12 cellular contexts compared by ENCODE assay signal in genomic region chr11:33801821-33802413, GRCh38. TPM values are rescaled to one million over a fixed set of nuclear protein-coding genes. Genes with fewer than 3 reads are reported as not detected.
A peak's percentile ranks its signal among the peaks of the same experiment; 100 is the strongest.
DNase-seq lines count a peak whose midpoint lies in the region; ATAC-seq and TF ChIP-seq lines count a peak whose summit lies in the region.
"Had no signal": no experiment of that assay in that cellular context is flagged by ENCODE, and none has a peak within 500 bp of the region (broad histone marks: within the 10 kb centered on the region; RNA-seq: fewer than 3 reads in every experiment).

No MANE protein-coding gene starts in this region.

- no peaks in the 10 kb centered on the region for H3K9me3 ChIP-seq in vagina

- peaks cover 76% of the 10 kb centered on the region for H3K27me3 Mint-ChIP-seq in activated T-cell treated with anti-CD3 and anti-CD28 coated beads, Interleukin-2, amount 50 U/mL, for 72 hours (ENCODE audit: low read depth)

- H3K4me1 Mint-ChIP-seq in activated T-cell treated with anti-CD3 and anti-CD28 coated beads, Interleukin-2, amount 50 U/mL, for 72 hours (ENCODE audit: low read depth) = peaks cover 6% of the 10 kb centered on the region

- H3K27ac ChIP-seq in vagina = no peak overlapping the region

- H3K4me3 Mint-ChIP-seq in activated T-cell treated with anti-CD3 and anti-CD28 coated beads, Interleukin-2, amount 50 U/mL, for 72 hours = peak overlapping the region in 1 of 2 donors; percentile 21
- H3K4me3 Mint-ChIP-seq: activated B cell treated with CpG ODN at 0.5 μM for 24 hours; CD8-positive, alpha-beta T cell; stimulated activated naive CD8-positive, alpha-beta T cell treated with anti-CD3 and anti-CD28 coated beads, Interleukin-15, Interleukin-2, amounts not matched to agents 100 ng/mL and 50 ng/mL, for 24 hours had no signal

- H3K36me3 ChIP-seq in kidney epithelial cell (ENCODE audit: control insufficient read depth, insufficient read depth, low read length) = no peaks in the 10 kb centered on the region
- H3K36me3 ChIP-seq in vagina = no peaks in the 10 kb centered on the region

- no peaks in the 10 kb centered on the region for H3K9me3 Mint-ChIP-seq in activated T-cell treated with anti-CD3 and anti-CD28 coated beads, Interleukin-2, amount 50 U/mL, for 72 hours
- H3K9me3 Mint-ChIP-seq: activated B cell treated with CpG ODN at 0.5 μM for 24 hours; CD8-positive, alpha-beta T cell; stimulated activated naive CD8-positive, alpha-beta T cell treated with anti-CD3 and anti-CD28 coated beads, Interleukin-15, Interleukin-2, amounts not matched to agents 100 ng/mL and 50 ng/mL, for 24 hours had no signal

- no peak overlapping the region for H3K27ac Mint-ChIP-seq in activated T-cell treated with anti-CD3 and anti-CD28 coated beads, Interleukin-2, amount 50 U/mL, for 72 hours
- H3K27ac Mint-ChIP-seq: activated B cell treated with CpG ODN at 0.5 μM for 24 hours; CD8-positive, alpha-beta T cell; stimulated activated naive CD8-positive, alpha-beta T cell treated with anti-CD3 and anti-CD28 coated beads, Interleukin-15, Interleukin-2, amounts not matched to agents 100 ng/mL and 50 ng/mL, for 24 hours had no signal

- no peak for TF ChIP-seq POLR2A in vagina (IDR thresholded peaks at IDR 0.05)

- no peaks in the 10 kb centered on the region for H3K27me3 ChIP-seq in kidney epithelial cell (ENCODE audit: control insufficient read depth, insufficient read depth, low read length)
- peaks cover 5% of the 10 kb centered on the region for H3K27me3 ChIP-seq in vagina

- ATAC-seq in activated T-cell treated with anti-CD3 and anti-CD28 coated beads, Interleukin-2, amount 50 U/mL, for 72 hours (replicated peaks in 1 of 2) = peak; percentile 15 to 25
- ATAC-seq in GM21576 (IDR thresholded peaks at IDR 0.05; ENCODE audit: unreplicated experiment) = no peak

- TF ChIP-seq CTCF in astrocyte of the cerebellum (IDR thresholded peaks at IDR 0.05; ENCODE audit: low read depth, low read length, missing control alignments) (no peak), kidney epithelial cell (IDR thresholded peaks at IDR 0.05; ENCODE audit: insufficient read depth, low read length, poor library complexity, severe bottlenecking) (no peak), vagina (IDR thresholded peaks at IDR 0.05) (no peak), GM13976 (IDR thresholded peaks at IDR 0.05; ENCODE audit: borderline replicate concordance, control extremely low read depth, extremely low read depth, insufficient read depth, missing control alignments) (no peak)

- no peaks in the 10 kb centered on the region for H3K36me3 Mint-ChIP-seq in activated T-cell treated with anti-CD3 and anti-CD28 coated beads, Interleukin-2, amount 50 U/mL, for 72 hours (ENCODE audit: insufficient read depth in 2 of 2)
- H3K36me3 Mint-ChIP-seq: CD8-positive, alpha-beta T cell had no signal

- H3K4me1 ChIP-seq in vagina = peaks cover 10% of the 10 kb centered on the region

- intact Hi-C loops in vagina (cut with DNase I) = no loop called here

- no peak for DNase-seq in activated T-cell treated with anti-CD3 and anti-CD28 coated beads, Interleukin-2, amount 50 U/mL, for 72 hours
- DNase-seq in activated T-cell treated with anti-CD3 and anti-CD28 coated beads, Interleukin-2, amount 50 U/mL, for 1 hour = no peak
- no peak for DNase-seq in astrocyte of the cerebellum (ENCODE audit: low read depth)
- DNase-seq in kidney epithelial cell (ENCODE audit: low read depth) = no peak
- no peak for DNase-seq in vagina (ENCODE audit: extremely low spot score in 2 of 2)
- DNase-seq in GM13976 (ENCODE audit: low spot score) = no peak
- no peak for DNase-seq in activated CD4-positive, alpha-beta T cell treated with anti-CD3 and anti-CD28 coated beads, Interleukin-2, amount 50 U/mL, for 1 hour
- DNase-seq: activated B cell treated with CpG ODN at 0.5 μM for 24 hours; CD8-positive, alpha-beta T cell; KG1 had no signal

- H3K4me3 ChIP-seq in astrocyte of the cerebellum (ENCODE audit: low read depth, low read length) = peak overlapping the region; percentile 40
- H3K4me3 ChIP-seq in kidney epithelial cell (ENCODE audit: low read depth, low read length) = peak overlapping the region; percentile 33
- peak overlapping the region; percentile 19 to 36 for H3K4me3 ChIP-seq in vagina

- in situ Hi-C loops in astrocyte of the cerebellum (cut with HindIII; ENCODE audit: low sequenced_read_pairs) = no loop called here
- in situ Hi-C loops in GM13976 (cut with MboI; ENCODE audit: low sequenced_read_pairs, unreplicated experiment) = no loop called here

RNA-seq across cellular contexts. Expression of gene FBXO3, which starts 27.6 kb away (rescaled TPM):
- total RNA-seq in activated T-cell treated with anti-CD3 and anti-CD28 coated beads, Interleukin-2, amount 50 U/mL, for 72 hours = 10 to 100 TPM; 20.1 to 22.2 TPM
- 29.9 and 34.6 TPM in 2 replicates for total RNA-seq in kidney epithelial cell
- 29.7 TPM for total RNA-seq in vagina
